ENCODE assay signal across 33 cellular contexts in genomic region chr6:29675561-29675960, GRCh38. TPM values are rescaled to one million over a fixed set of nuclear protein-coding genes. Genes with fewer than 3 reads are reported as not detected.
"Had no signal": no experiment of that assay in that cellular context is flagged by ENCODE, and none has a peak within 500 bp of the region (broad histone marks: within the 10 kb centered on the region; RNA-seq: fewer than 3 reads in every experiment).

No MANE protein-coding gene starts in this region.

- H3K4me1 ChIP-seq: gastroesophageal sphincter, lower lobe of right lung, parathyroid adenoma had no signal

- DNase-seq: activated naive CD4-positive, alpha-beta T cell; activated T-cell treated with anti-CD3 and anti-CD28 coated beads for 4 hours; activated T-cell treated with anti-CD3 and anti-CD28 coated beads, Interleukin-2, amount 50 U/mL, for 72 hours; dermis blood vessel endothelial cell; effector CD4-positive, alpha-beta T cell; erythroblast; head of caudate nucleus; hypothalamus; immature natural killer cell; lower lobe of right lung; mesendoderm; natural killer cell; occipital lobe; stimulated activated CD4-positive, alpha-beta T cell treated with anti-CD3 and anti-CD28 coated beads, Interleukin-1b, Interleukin-23, amount 100 ng/mL, for 48 hours; stimulated activated CD4-positive, alpha-beta T cell treated with anti-CD3 and anti-CD28 coated beads, Interleukin-4, amount 100 ng/mL, for 4 hours; stimulated activated CD8-positive, alpha-beta memory T cell treated with anti-CD3 and anti-CD28 coated beads, Interleukin-4, amount 100 ng/mL, for 48 hours; stimulated activated naive CD8-positive, alpha-beta T cell treated with anti-CD3 and anti-CD28 coated beads, Interleukin-15, amount 100 ng/mL, for 72 hours; substantia nigra; T-helper 17 cell; T1000 had no signal

- ATAC-seq: activated naive CD4-positive, alpha-beta T cell treated with anti-CD3 and anti-CD28 coated beads, Interleukin-2, amount 50 U/mL, for 72 hours; activated T-cell treated with anti-CD3 and anti-CD28 coated beads, Interleukin-2, amount 50 U/mL, for 72 hours; gastroesophageal sphincter; left lobe of liver; lower lobe of right lung; natural killer cell; stimulated activated memory B cell treated with anti-CD40 and anti-IgM and Interleukin-4, amounts not matched to agents 10 μg/mL and 1 μg/mL and 100 μg/mL, for 72 hours; stimulated activated naive CD8-positive, alpha-beta T cell treated with anti-CD3 and anti-CD28 coated beads, Interleukin-15, amount 100 ng/mL, for 72 hours; T-helper 17 cell had no signal

- H3K4me2 ChIP-seq: neural progenitor cell, smooth muscle cell had no signal

- H3K79me2 ChIP-seq: parathyroid adenoma had no signal

- H3K36me3 ChIP-seq: gastroesophageal sphincter, lower lobe of right lung, neural progenitor cell, right atrium auricular region had no signal

- H3K9me3 ChIP-seq: gastroesophageal sphincter, lower lobe of right lung, right atrium auricular region had no signal

- H3K9ac ChIP-seq: neural progenitor cell, parathyroid adenoma had no signal

- H3K4me3 ChIP-seq: gastroesophageal sphincter, lower lobe of right lung, neural progenitor cell, right atrium auricular region, smooth muscle cell had no signal

- FAIRE-seq: colon, endometrium had no signal

- H2AFZ ChIP-seq: neural progenitor cell, parathyroid adenoma had no signal

- H3K27me3 ChIP-seq: neural progenitor cell, right atrium auricular region had no signal

- H3K27ac ChIP-seq: gastroesophageal sphincter, lower lobe of right lung, neural progenitor cell, parathyroid adenoma had no signal

RNA-seq across cellular contexts. Expression of gene ZFP57, which starts 5.4 kb away (rescaled TPM):
- total RNA-seq: left lobe of liver, lower lobe of right lung, mononuclear cell, occipital lobe, pulmonary artery endothelial cell, smooth muscle cell had no signal
- polyA plus RNA-seq: smooth muscle cell had no signal

RNA-seq across cellular contexts. Expression of gene MOG, which starts 18.7 kb away (rescaled TPM):
- total RNA-seq: activated naive CD4-positive, alpha-beta T cell treated with anti-CD3 and anti-CD28 coated beads, Interleukin-2, amount 50 U/mL, for 72 hours; activated T-cell treated with anti-CD3 and anti-CD28 coated beads, Interleukin-2, amount 50 U/mL, for 72 hours; dermis blood vessel endothelial cell; gastroesophageal sphincter; kidney epithelial cell; left lobe of liver; lower lobe of right lung; mononuclear cell; natural killer cell; occipital lobe; pulmonary artery endothelial cell; smooth muscle cell; T-helper 17 cell had no signal
- polyA plus RNA-seq: immature natural killer cell, smooth muscle cell had no signal

RNA-seq across cellular contexts. Expression of gene GABBR1, which starts 42.6 kb away (rescaled TPM):
- polyA plus RNA-seq: immature natural killer cell had no signal
